In the genomic region with DNA sequence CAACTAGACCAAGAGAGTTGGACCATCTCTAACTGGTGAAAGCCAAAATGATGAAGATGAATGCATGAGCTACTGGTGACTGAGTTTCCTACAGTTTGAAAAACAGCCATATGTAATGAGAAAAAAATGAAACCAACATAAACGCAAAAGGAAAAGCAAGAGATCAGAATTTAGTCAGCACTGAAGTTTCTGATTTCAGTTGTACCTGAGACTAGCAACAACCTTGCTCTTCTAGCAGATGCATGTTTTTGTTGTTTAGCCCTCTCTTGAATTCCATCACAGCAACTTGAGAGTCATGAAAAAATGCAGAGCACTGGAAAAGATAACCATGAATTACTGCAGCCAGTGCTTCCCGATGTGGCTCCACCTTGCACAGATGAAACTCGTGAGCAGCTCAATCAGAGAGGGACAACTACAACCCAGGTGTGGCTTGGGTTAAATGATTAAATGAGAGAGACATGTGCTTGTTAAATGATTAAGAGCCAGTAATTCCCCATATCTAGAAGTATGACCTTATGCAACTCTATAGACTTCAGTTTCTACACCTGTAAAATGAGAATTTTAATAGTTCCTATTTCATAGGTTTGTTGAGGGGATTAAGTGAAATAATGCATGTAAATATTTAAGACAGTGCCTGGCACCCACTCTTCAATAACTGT, we compare ENCODE assay signal across 14 cellular contexts.
DNase-seq lines count a peak whose midpoint lies in the region; ATAC-seq and TF ChIP-seq lines count a peak whose summit lies in the region.
"Had no signal": no experiment of that assay in that cellular context is flagged by ENCODE, and none has a peak within 500 bp of the region (broad histone marks: within the 10 kb centered on the region; RNA-seq: fewer than 3 reads in every experiment).

No MANE protein-coding gene starts in this region.

- H2AFZ ChIP-seq in OCI-LY3 (ENCODE audit: low read depth, low read length) (no peak overlapping the region), MM.1S (ENCODE audit: low read length) (no peak overlapping the region)

- no peaks in the 10 kb centered on the region for H3K79me2 ChIP-seq in OCI-LY3 (ENCODE audit: low read length)
- H3K79me2 ChIP-seq in MM.1S (ENCODE audit: low read length): no peaks in the 10 kb centered on the region

- H3K27me3 ChIP-seq in OCI-LY3 (ENCODE audit: low read depth, low read length): no peaks in the 10 kb centered on the region
- no peaks in the 10 kb centered on the region for H3K27me3 ChIP-seq in MM.1S (replicated peaks; ENCODE audit: insufficient read depth, low read length)
- H3K27me3 ChIP-seq: gastrocnemius medialis had no signal

- TF ChIP-seq CTCF in OCI-LY3 (IDR thresholded peaks at IDR 0.05; ENCODE audit: low read depth, low read length): no peak
- no peak for TF ChIP-seq CTCF in MM.1S (IDR thresholded peaks at IDR 0.05; ENCODE audit: low read length)

- H3K36me3 ChIP-seq in OCI-LY3 (replicated peaks; ENCODE audit: low read depth, low read length) (no peaks in the 10 kb centered on the region), MM.1S (replicated peaks; ENCODE audit: insufficient read depth, low read length) (no peaks in the 10 kb centered on the region)
- H3K36me3 ChIP-seq: gastrocnemius medialis had no signal

- peaks cover 37% of the 10 kb centered on the region for H3K4me1 ChIP-seq in OCI-LY3 (ENCODE audit: low read length)
- H3K4me1 ChIP-seq in MM.1S (ENCODE audit: low read length): no peaks in the 10 kb centered on the region
- H3K4me1 ChIP-seq: gastrocnemius medialis had no signal

- H3K9ac ChIP-seq in OCI-LY3 (ENCODE audit: low read length): peak overlapping the region; percentile 44; the same call in 1 of the 2 replicates
- H3K9ac ChIP-seq in MM.1S (ENCODE audit: low read length): no peak overlapping the region

- ATAC-seq in GM19043 (IDR thresholded peaks at IDR 0.05; ENCODE audit: low read depth, unreplicated experiment): peak; percentile 37
- peak; percentile 68 for ATAC-seq in GM21619 (IDR thresholded peaks at IDR 0.05; ENCODE audit: unreplicated experiment)
- peak; percentile 49 for ATAC-seq in HG03045 (IDR thresholded peaks at IDR 0.05; ENCODE audit: unreplicated experiment)
- no peak for ATAC-seq in HG03039 (IDR thresholded peaks at IDR 0.05; ENCODE audit: unreplicated experiment)
- ATAC-seq in GM18520 (IDR thresholded peaks at IDR 0.05; ENCODE audit: unreplicated experiment): no peak
- ATAC-seq: activated CD4-positive, CD25-positive, alpha-beta regulatory T cell treated with anti-CD3 and anti-CD28 coated beads, Interleukin-2, amount 50 U/mL, for 24 hours; gastrocnemius medialis had no signal

- H3K4me2 ChIP-seq in OCI-LY3 (ENCODE audit: low read length) (peak overlapping the region; percentile 76), MM.1S (ENCODE audit: low read depth, low read length) (no peak overlapping the region)

- H3K9me3 ChIP-seq in OCI-LY3 (ENCODE audit: insufficient read depth, low read length) (no peaks in the 10 kb centered on the region; the same call in 1 of the 2 replicates), MM.1S (replicated peaks; ENCODE audit: insufficient read depth, low read length) (no peaks in the 10 kb centered on the region)
- H3K9me3 ChIP-seq: gastrocnemius medialis had no signal

- H3K4me3 ChIP-seq in OCI-LY3 (ENCODE audit: low read length): peak overlapping the region; percentile 63
- no peak overlapping the region for H3K4me3 ChIP-seq in MM.1S (ENCODE audit: low read length)
- H3K4me3 ChIP-seq: gastrocnemius medialis had no signal

- DNase-seq in putamen (ENCODE audit: low spot score): no peak
- DNase-seq in MM.1S: no peak
- DNase-seq: activated T-cell treated with anti-CD3 and anti-CD28 coated beads for 4 hours; DMS79; gastrocnemius medialis; NCI-H187; stimulated activated naive CD8-positive, alpha-beta T cell treated with anti-CD3 and anti-CD28 coated beads, Interleukin-15, amount 100 ng/mL, for 72 hours had no signal

- H3F3A ChIP-seq in MM.1S (ENCODE audit: insufficient read depth, low read length): no peaks in the 10 kb centered on the region

- H3K9me2 ChIP-seq in MM.1S (replicated peaks; ENCODE audit: insufficient read depth, low read length): no peaks in the 10 kb centered on the region

- H4K20me1 ChIP-seq in OCI-LY3 (ENCODE audit: insufficient read depth, low read length) (no peaks in the 10 kb centered on the region), MM.1S (ENCODE audit: insufficient read depth, low read length) (no peaks in the 10 kb centered on the region)

- H3K27ac ChIP-seq in OCI-LY3 (ENCODE audit: low read length) (peak overlapping the region; percentile 92), MM.1S (ENCODE audit: low read length) (no peak overlapping the region)
- H3K27ac ChIP-seq: gastrocnemius medialis had no signal

Comparison
In these comparisons a context has a peak if more than half of its experiments do, and no peak if none do; other contexts are left out.
1. ATAC-seq: peak in GM19043 (single experiment), GM21619 (single experiment) and HG03045 (single experiment); none in HG03039 (single experiment) and GM18520 (single experiment).